1 cellular context compared by ENCODE assay signal in genomic region chr11:13380731-13381130, GRCh38.
A peak's percentile ranks its signal among the peaks of the same experiment; 100 is the strongest.
TF ChIP-seq lines count a peak whose summit lies in the region.

No MANE protein-coding gene starts in this region.

TF ChIP-seq in GM12878, 131 proteins besides CTCF, POLR2A, EP300 and RAD21:
- TF ChIP-seq, protein P1, sequence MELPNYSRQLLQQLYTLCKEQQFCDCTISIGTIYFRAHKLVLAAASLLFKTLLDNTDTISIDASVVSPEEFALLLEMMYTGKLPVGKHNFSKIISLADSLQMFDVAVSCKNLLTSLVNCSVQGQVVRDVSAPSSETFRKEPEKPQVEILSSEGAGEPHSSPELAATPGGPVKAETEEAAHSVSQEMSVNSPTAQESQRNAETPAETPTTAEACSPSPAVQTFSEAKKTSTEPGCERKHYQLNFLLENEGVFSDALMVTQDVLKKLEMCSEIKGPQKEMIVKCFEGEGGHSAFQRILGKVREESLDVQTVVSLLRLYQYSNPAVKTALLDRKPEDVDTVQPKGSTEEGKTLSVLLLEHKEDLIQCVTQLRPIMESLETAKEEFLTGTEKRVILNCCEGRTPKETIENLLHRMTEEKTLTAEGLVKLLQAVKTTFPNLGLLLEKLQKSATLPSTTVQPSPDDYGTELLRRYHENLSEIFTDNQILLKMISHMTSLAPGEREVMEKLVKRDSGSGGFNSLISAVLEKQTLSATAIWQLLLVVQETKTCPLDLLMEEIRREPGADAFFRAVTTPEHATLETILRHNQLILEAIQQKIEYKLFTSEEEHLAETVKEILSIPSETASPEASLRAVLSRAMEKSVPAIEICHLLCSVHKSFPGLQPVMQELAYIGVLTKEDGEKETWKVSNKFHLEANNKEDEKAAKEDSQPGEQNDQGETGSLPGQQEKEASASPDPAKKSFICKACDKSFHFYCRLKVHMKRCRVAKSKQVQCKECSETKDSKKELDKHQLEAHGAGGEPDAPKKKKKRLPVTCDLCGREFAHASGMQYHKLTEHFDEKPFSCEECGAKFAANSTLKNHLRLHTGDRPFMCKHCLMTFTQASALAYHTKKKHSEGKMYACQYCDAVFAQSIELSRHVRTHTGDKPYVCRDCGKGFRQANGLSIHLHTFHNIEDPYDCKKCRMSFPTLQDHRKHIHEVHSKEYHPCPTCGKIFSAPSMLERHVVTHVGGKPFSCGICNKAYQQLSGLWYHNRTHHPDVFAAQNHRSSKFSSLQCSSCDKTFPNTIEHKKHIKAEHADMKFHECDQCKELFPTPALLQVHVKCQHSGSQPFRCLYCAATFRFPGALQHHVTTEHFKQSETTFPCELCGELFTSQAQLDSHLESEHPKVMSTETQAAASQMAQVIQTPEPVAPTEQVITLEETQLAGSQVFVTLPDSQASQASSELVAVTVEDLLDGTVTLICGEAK (IDR thresholded peaks at IDR 0.05; ENCODE audit: borderline replicate concordance), result peak; percentile 67
- TF ChIP-seq, protein P2, sequence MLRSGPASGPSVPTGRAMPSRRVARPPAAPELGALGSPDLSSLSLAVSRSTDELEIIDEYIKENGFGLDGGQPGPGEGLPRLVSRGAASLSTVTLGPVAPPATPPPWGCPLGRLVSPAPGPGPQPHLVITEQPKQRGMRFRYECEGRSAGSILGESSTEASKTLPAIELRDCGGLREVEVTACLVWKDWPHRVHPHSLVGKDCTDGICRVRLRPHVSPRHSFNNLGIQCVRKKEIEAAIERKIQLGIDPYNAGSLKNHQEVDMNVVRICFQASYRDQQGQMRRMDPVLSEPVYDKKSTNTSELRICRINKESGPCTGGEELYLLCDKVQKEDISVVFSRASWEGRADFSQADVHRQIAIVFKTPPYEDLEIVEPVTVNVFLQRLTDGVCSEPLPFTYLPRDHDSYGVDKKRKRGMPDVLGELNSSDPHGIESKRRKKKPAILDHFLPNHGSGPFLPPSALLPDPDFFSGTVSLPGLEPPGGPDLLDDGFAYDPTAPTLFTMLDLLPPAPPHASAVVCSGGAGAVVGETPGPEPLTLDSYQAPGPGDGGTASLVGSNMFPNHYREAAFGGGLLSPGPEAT (IDR thresholded peaks at IDR 0.05; ENCODE audit: low read depth), result no peak
